Comparison of ENCODE assay signal across 12 cellular contexts in genomic region chr13:37995052-37995451, GRCh38.
DNase-seq lines count a peak whose midpoint lies in the region; ATAC-seq and TF ChIP-seq lines count a peak whose summit lies in the region.
"Had no signal": no experiment of that assay in that cellular context is flagged by ENCODE, and none has a peak within 500 bp of the region (broad histone marks: within the 10 kb centered on the region; RNA-seq: fewer than 3 reads in every experiment).

No MANE protein-coding gene starts in this region.

- H3K4me1 ChIP-seq in fibroblast of lung (ENCODE audit: control insufficient read depth, extremely low read depth, insufficient read depth, low read length) (no peaks in the 10 kb centered on the region), osteoblast (ENCODE audit: insufficient read depth, low read length) (no peaks in the 10 kb centered on the region), aorta (ENCODE audit: control insufficient read depth in 1 of 2, insufficient read depth in 2 of 2, low read length in 2 of 2) (no peaks in the 10 kb centered on the region)
- H3K4me1 ChIP-seq: esophagus squamous epithelium had no signal

- DNase-seq in DMS79 treated with DMSO at 0.1 percent for 48 hours (lab: John Stamatoyannopoulos, UW) (peak; percentile 7), DMS79 (lab: John Stamatoyannopoulos, UW) (no peak), NCI-H2081 treated with DMSO at 0.1 percent for 48 hours (lab: John Stamatoyannopoulos, UW) (peak; percentile 46), fibroblast of lung (ENCODE audit: low read depth in 2 of 2) (peak; percentile 2 to 32), osteoblast (ENCODE audit: insufficient read length, low spot score, missing footprints) (peak; percentile 48), aorta (no peak)
- no peak for DNase-seq in stimulated activated CD4-positive, alpha-beta T cell treated with anti-CD3 and anti-CD28 coated beads, Interleukin-2, amount 100 ng/mL, for 48 hours
- DNase-seq in activated effector memory CD4-positive, alpha-beta T cell treated with Interleukin-2 at 50 U/mL for 16 hours = no peak
- DNase-seq: activated CD4-positive, alpha-beta T cell treated with anti-CD3 and anti-CD28 coated beads, Interleukin-2, amount 10 ng/mL, durations not matched to agents 7 days and 5 days; DND-41; esophagus squamous epithelium; natural killer cell had no signal

- H3K36me3 ChIP-seq in fibroblast of lung (ENCODE audit: control insufficient read depth, insufficient read depth, low read length) (no peaks in the 10 kb centered on the region), osteoblast (ENCODE audit: insufficient read depth, low read length) (no peaks in the 10 kb centered on the region), aorta (ENCODE audit: control insufficient read depth in 1 of 2, insufficient read depth in 2 of 2, low read length in 1 of 2) (no peaks in the 10 kb centered on the region)
- H3K36me3 ChIP-seq: esophagus squamous epithelium had no signal

- TF ChIP-seq CTCF in fibroblast of lung (conservative IDR thresholded peaks at IDR 0.05 in 1 of 2, IDR thresholded peaks at IDR 0.05 in 1 of 2; ENCODE audit: low read depth in 1 of 2, low read length in 2 of 2) (no peak), osteoblast (IDR thresholded peaks at IDR 0.05; ENCODE audit: extremely low read depth, low read depth, low read length) (no peak)

- no peaks in the 10 kb centered on the region for H4K20me1 ChIP-seq in fibroblast of lung (ENCODE audit: control insufficient read depth, extremely low read depth, insufficient read depth, low read length)
- H4K20me1 ChIP-seq in osteoblast (ENCODE audit: insufficient read depth, low read length) = no peaks in the 10 kb centered on the region

- H3K79me2 ChIP-seq in fibroblast of lung (ENCODE audit: control insufficient read depth, insufficient read depth, low read length) (no peaks in the 10 kb centered on the region), osteoblast (ENCODE audit: insufficient read depth, low read length) (no peaks in the 10 kb centered on the region)

- no peaks in the 10 kb centered on the region for H3K9me3 ChIP-seq in fibroblast of lung (ENCODE audit: control insufficient read depth, insufficient read depth, low read depth, low read length)
- no peaks in the 10 kb centered on the region for H3K9me3 ChIP-seq in osteoblast (ENCODE audit: low read depth, low read length)
- no peaks in the 10 kb centered on the region for H3K9me3 ChIP-seq in aorta (ENCODE audit: control insufficient read depth, low read length)
- H3K9me3 ChIP-seq: esophagus squamous epithelium had no signal

- ATAC-seq in aorta (ENCODE audit: low FRiP score) = no peak
- ATAC-seq: natural killer cell had no signal

- H3K4me2 ChIP-seq in fibroblast of lung (ENCODE audit: extremely low read depth, insufficient read depth, low read length) (no peak overlapping the region), osteoblast (ENCODE audit: insufficient read depth, low read length) (no peak overlapping the region)

- no peak overlapping the region for H3K27ac ChIP-seq in fibroblast of lung (ENCODE audit: insufficient read depth, low read length)
- H3K27ac ChIP-seq in osteoblast (ENCODE audit: low read depth, low read length) = no peak overlapping the region
- no peak overlapping the region for H3K27ac ChIP-seq in aorta (ENCODE audit: low read depth in 1 of 2, low read length in 2 of 2)
- H3K27ac ChIP-seq: esophagus squamous epithelium had no signal

- H2AFZ ChIP-seq in fibroblast of lung (ENCODE audit: low read length) = no peak overlapping the region
- no peak overlapping the region for H2AFZ ChIP-seq in osteoblast (ENCODE audit: low read length)

- no peak overlapping the region for H3K9ac ChIP-seq in fibroblast of lung (ENCODE audit: insufficient read depth, low read length)

- 16 to 28% methylated on average over 2 of the region's 2 CpGs for WGBS in aorta, 2 donors

- intact Hi-C loops in aorta (cut with DNase I) = no loop called here

- no peaks in the 10 kb centered on the region for H3K27me3 ChIP-seq in fibroblast of lung (ENCODE audit: control insufficient read depth, insufficient read depth, low read length)
- H3K27me3 ChIP-seq in osteoblast (ENCODE audit: insufficient read depth, low read length) = no peaks in the 10 kb centered on the region
- H3K27me3 ChIP-seq in aorta (ENCODE audit: control insufficient read depth in 1 of 2, insufficient read depth in 2 of 2, low read length in 1 of 2) = no peaks in the 10 kb centered on the region
- H3K27me3 ChIP-seq: esophagus squamous epithelium had no signal

- H3K4me3 ChIP-seq in fibroblast of lung (replicated peaks in 1 of 4; ENCODE audit: control extremely low read depth in 1 of 4, insufficient read depth in 1 of 4, low read depth in 3 of 4, low read length in 4 of 4) = no peak overlapping the region
- no peak overlapping the region for H3K4me3 ChIP-seq in osteoblast (ENCODE audit: insufficient read depth, low read length)
- H3K4me3 ChIP-seq in aorta (ENCODE audit: low read length in 2 of 2) = no peak overlapping the region
- H3K4me3 ChIP-seq: esophagus squamous epithelium had no signal

Comparison
In these comparisons a context has a peak if more than half of its experiments do, and no peak if none do; other contexts are left out.
1. DNase-seq: peak in DMS79 treated with DMSO at 0.1 percent for 48 hours (single experiment), NCI-H2081 treated with DMSO at 0.1 percent for 48 hours (single experiment), fibroblast of lung (2 of 2) and osteoblast (single experiment); none in DMS79 (single experiment), stimulated activated CD4-positive, alpha-beta T cell treated with anti-CD3 and anti-CD28 coated beads, Interleukin-2, amount 100 ng/mL, for 48 hours (0 of 2), activated effector memory CD4-positive, alpha-beta T cell treated with Interleukin-2 at 50 U/mL for 16 hours (single experiment) and aorta (0 of 2).